ENCODE assay signal across 19 cellular contexts in genomic region chr11:134637091-134638015, GRCh38.
A peak's percentile ranks its signal among the peaks of the same experiment; 100 is the strongest.
DNase-seq lines count a peak whose midpoint lies in the region; ATAC-seq and TF ChIP-seq lines count a peak whose summit lies in the region.
"Had no signal": no experiment of that assay in that cellular context is flagged by ENCODE, and none has a peak within 500 bp of the region (broad histone marks: within the 10 kb centered on the region; RNA-seq: fewer than 3 reads in every experiment).

No MANE protein-coding gene starts in this region.

- no peak overlapping the region for H3K27ac ChIP-seq in right atrium auricular region
- no peak overlapping the region for H3K27ac ChIP-seq in OCI-LY7 (ENCODE audit: low read depth, low read length, poor library complexity, severe bottlenecking)
- H3K27ac ChIP-seq: BLaER1, SK-N-MC had no signal

- intact Hi-C loops in cardiac septum (cut with DNase I) (no loop called here), OCI-LY7 (cut with micrococcal nuclease; ENCODE audit: unreplicated experiment) (no loop called here)

- no peak overlapping the region for H3K4me2 ChIP-seq in OCI-LY7 (ENCODE audit: low read length)
- H3K4me2 ChIP-seq: BLaER1 had no signal

- no peak overlapping the region for H2AFZ ChIP-seq in OCI-LY7 (ENCODE audit: low read length)

- no peaks in the 10 kb centered on the region for H3K27me3 ChIP-seq in right atrium auricular region

- H3K36me3 Mint-ChIP-seq in type B pancreatic cell = no peaks in the 10 kb centered on the region
- H3K36me3 Mint-ChIP-seq: CD4-positive, alpha-beta memory T cell; IgD-negative memory B cell had no signal

- H3K4me3 ChIP-seq in right atrium auricular region (no peak overlapping the region), OCI-LY7 (ENCODE audit: low read depth, low read length, poor library complexity, severe bottlenecking) (no peak overlapping the region)
- H3K4me3 ChIP-seq: BLaER1, SK-N-MC had no signal

- CTCF ChIA-PET in OCI-LY7 (lab: Charles Lee; ENCODE audit: unreplicated experiment) = no interaction called here

- DNase-seq in cardiac septum (ENCODE audit: low spot score) (peak; percentile 17), right atrium auricular region (ENCODE audit: low spot score) (no peak), NCI-H524 treated with DMSO at 0.1 percent for 48 hours (lab: John Stamatoyannopoulos, UW) (peak; percentile 73), islet precursor cell (peak; percentile 44), type B pancreatic cell (ENCODE audit: extremely low spot score, unreplicated experiment) (peak; percentile 44), OCI-LY7 (ENCODE audit: low spot score) (no peak)
- DNase-seq: CD4-positive, alpha-beta memory T cell; DMS53; H9; NCI-H1417; NCI-H187; NCI-H446; NK-92 treated with Interleukin-12 subunit alpha and Interleukin-12 subunit beta, amount 100 ng/mL, for 24 hours; Right ventricle myocardium superior had no signal

- H4K20me1 ChIP-seq in OCI-LY7 (ENCODE audit: insufficient read depth, low read length) = no peaks in the 10 kb centered on the region
- H4K20me1 ChIP-seq: BLaER1 had no signal

- BruUV-seq in OCI-LY7 (replicated peaks; lab: Mats Ljungman, UMichigan) = no TSS peak

- H3K79me2 ChIP-seq in OCI-LY7 (ENCODE audit: insufficient read depth, low read depth, low read length) = no peaks in the 10 kb centered on the region

- H3K9me3 ChIP-seq in right atrium auricular region (no peaks in the 10 kb centered on the region), OCI-LY7 (ENCODE audit: low read length) (no peaks in the 10 kb centered on the region)
- H3K9me3 ChIP-seq: BLaER1 had no signal

- peaks cover 35% of the 10 kb centered on the region for H3K27me3 Mint-ChIP-seq in type B pancreatic cell

- H3K4me1 ChIP-seq in right atrium auricular region (no peaks in the 10 kb centered on the region), OCI-LY7 (ENCODE audit: insufficient read depth, low read length, poor library complexity, severe bottlenecking) (no peaks in the 10 kb centered on the region)

- H3K27ac Mint-ChIP-seq in type B pancreatic cell = no peak overlapping the region
- H3K27ac Mint-ChIP-seq: H9 had no signal

- H3K9me3 Mint-ChIP-seq in type B pancreatic cell = no peaks in the 10 kb centered on the region
- H3K9me3 Mint-ChIP-seq: CD4-positive, alpha-beta memory T cell; H9; IgD-negative memory B cell had no signal

- H3K9me2 ChIP-seq in OCI-LY7 (ENCODE audit: insufficient read depth, low read length) = no peaks in the 10 kb centered on the region

- H3K4me3 Mint-ChIP-seq in type B pancreatic cell = no peak overlapping the region
- H3K4me3 Mint-ChIP-seq: CD4-positive, alpha-beta memory T cell; H9; IgD-negative memory B cell had no signal

- H3K36me3 ChIP-seq in right atrium auricular region (no peaks in the 10 kb centered on the region), OCI-LY7 (ENCODE audit: insufficient read depth, low read length) (no peaks in the 10 kb centered on the region)
- H3K36me3 ChIP-seq: BLaER1 had no signal

- TF ChIP-seq CTCF in right atrium auricular region (IDR thresholded peaks at IDR 0.05) (no peak), type B pancreatic cell (conservative IDR thresholded peaks at IDR 0.05) (no peak), OCI-LY7 (conservative IDR thresholded peaks at IDR 0.05; ENCODE audit: low read length) (no peak)

- ATAC-seq in HG02938 (IDR thresholded peaks at IDR 0.05; ENCODE audit: unreplicated experiment) (no peak), GM19328 (IDR thresholded peaks at IDR 0.05; ENCODE audit: unreplicated experiment) (no peak)

- POLR2A ChIA-PET in OCI-LY7 (lab: Charles Lee) = interaction anchor here (0.9 kb wide), 1 partner anchor 12 kb away, joined by 3 read pairs; no protein-coding TSS in a partner anchor

- peaks cover 15% of the 10 kb centered on the region for H3K4me1 Mint-ChIP-seq in type B pancreatic cell (ENCODE audit: unreplicated experiment)
- H3K4me1 Mint-ChIP-seq: CD4-positive, alpha-beta memory T cell; IgD-negative memory B cell had no signal

Comparison
In these comparisons a context has a peak if more than half of its experiments do, and no peak if none do; other contexts are left out.
1. DNase-seq: peak in cardiac septum (single experiment), NCI-H524 treated with DMSO at 0.1 percent for 48 hours (single experiment), islet precursor cell (single experiment) and type B pancreatic cell (single experiment); none in right atrium auricular region (single experiment) and OCI-LY7 (single experiment).